ENCODE assay signal across 8 cellular contexts in genomic region chr9:6645153-6646027, GRCh38. TPM values are rescaled to one million over a fixed set of nuclear protein-coding genes. Genes with fewer than 3 reads are reported as not detected.
DNase-seq lines count a peak whose midpoint lies in the region; ATAC-seq, FAIRE-seq and TF ChIP-seq lines count a peak whose summit lies in the region.

Gene GLDC (minus strand): TSS chr9:6645729. CDS start chr9:6645499, 230 bp downstream.

- ATAC-seq in GM19397 (IDR thresholded peaks at IDR 0.05; ENCODE audit: unreplicated experiment) (peak; percentile 94), HG03460 (IDR thresholded peaks at IDR 0.05; ENCODE audit: unreplicated experiment) (peak; percentile 95)

- peak within 1 kb of the TSS; percentile 70 for H2AFZ ChIP-seq in astrocyte (ENCODE audit: low read depth, low read length)

- peak within 1 kb of the TSS; percentile 70 for H3K4me3 ChIP-seq in Caco-2 (ENCODE audit: low read depth, low read length)
- H3K4me3 ChIP-seq in astrocyte (ENCODE audit: insufficient read depth, low read depth, low read length), result peak within 1 kb of the TSS; percentile 51
- H3K4me3 ChIP-seq in iPS-11a (ENCODE audit: low read depth, low read length), result peak within 1 kb of the TSS; percentile 64
- H3K4me3 ChIP-seq in skeletal muscle cell (ENCODE audit: low read depth, low read length), result peak within 1 kb of the TSS; percentile 29

- H3K9ac ChIP-seq in astrocyte (ENCODE audit: low read length), result peak within 1 kb of the TSS; percentile 3

- H3K27me3 Mint-ChIP-seq in Caco-2 (ENCODE audit: insufficient read depth, unreplicated experiment) (no peaks in the 10 kb centered on the region), astrocyte (ENCODE audit: low read depth, unreplicated experiment) (peaks cover 18% of the 10 kb centered on the region)

- H3K36me3 Mint-ChIP-seq in Caco-2 (ENCODE audit: insufficient read depth, unreplicated experiment) (peaks cover 96% of the 10 kb centered on the region), astrocyte (ENCODE audit: low read depth, unreplicated experiment) (no peaks in the 10 kb centered on the region)

- H3K27me3 ChIP-seq in Caco-2 (replicated peaks; ENCODE audit: control insufficient read depth, insufficient read depth, low read length) (no peaks in the 10 kb centered on the region), astrocyte (ENCODE audit: insufficient read depth, low read length) (peaks cover 37% of the 10 kb centered on the region)

- TF ChIP-seq CTCF in Caco-2 (IDR thresholded peaks at IDR 0.05; ENCODE audit: insufficient read depth in 1 of 2, low read depth in 1 of 2, low read length in 1 of 2, severe bottlenecking in 1 of 2, unreplicated experiment in 1 of 2) (no peak), astrocyte (IDR thresholded peaks at IDR 0.05; ENCODE audit: insufficient read depth, low read depth, low read length) (no peak)

- H3K27ac Mint-ChIP-seq in Caco-2 (ENCODE audit: unreplicated experiment) (peak within 1 kb of the TSS; percentile 88), astrocyte (ENCODE audit: unreplicated experiment) (no peak within 1 kb of the TSS)

- H3K27ac ChIP-seq in astrocyte (ENCODE audit: low read depth, low read length), result no peak within 1 kb of the TSS

- BruUV-seq in Caco-2 (replicated peaks; lab: Mats Ljungman, UMichigan), result no TSS peak

- DNase-seq in Caco-2 (peak; percentile 91 to 94), RPMI7951 (ENCODE audit: low read depth) (peak; percentile 45), astrocyte (ENCODE audit: low read depth) (no peak), skeletal muscle cell (ENCODE audit: low read depth) (no peak), NCI-H1105 treated with DMSO at 0.1 percent for 48 hours (lab: John Stamatoyannopoulos, UW) (no peak)

- CTCF ChIA-PET in Caco-2 (lab: Charles Lee), result no interaction called here

- H3K9me3 Mint-ChIP-seq in Caco-2 (ENCODE audit: unreplicated experiment) (no peaks in the 10 kb centered on the region), astrocyte (ENCODE audit: unreplicated experiment) (no peaks in the 10 kb centered on the region)

- peaks cover 30% of the 10 kb centered on the region for H3K4me1 Mint-ChIP-seq in Caco-2 (ENCODE audit: low read depth, unreplicated experiment)
- H3K4me1 Mint-ChIP-seq in astrocyte (ENCODE audit: low read depth, unreplicated experiment), result peaks cover 14% of the 10 kb centered on the region

- no peaks in the 10 kb centered on the region for H3K79me2 ChIP-seq in astrocyte (ENCODE audit: insufficient read depth, low read length)

- H3K4me1 ChIP-seq in Caco-2, result peaks cover 32% of the 10 kb centered on the region
- H3K4me1 ChIP-seq in astrocyte (ENCODE audit: insufficient read depth, low read length), result peaks cover 2% of the 10 kb centered on the region

- H3K4me3 Mint-ChIP-seq in Caco-2 (ENCODE audit: unreplicated experiment), result peak within 1 kb of the TSS; percentile 92
- H3K4me3 Mint-ChIP-seq in astrocyte (ENCODE audit: unreplicated experiment), result peak within 1 kb of the TSS; percentile 85

- H3K36me3 ChIP-seq in Caco-2 (ENCODE audit: control insufficient read depth, insufficient read depth, low read length) (peaks cover 2% of the 10 kb centered on the region; the same call in 1 of the 2 replicates), astrocyte (ENCODE audit: insufficient read depth, low read length) (no peaks in the 10 kb centered on the region)

- POLR2A ChIA-PET in Caco-2 (lab: Charles Lee), result interaction anchor here (0.8 to 1.7 kb wide), 2 partner anchors 19 to 37 kb away, joined by 3 to 9 read pairs; no protein-coding TSS in a partner anchor

- intact Hi-C loops in Caco-2 (cut with micrococcal nuclease; ENCODE audit: unreplicated experiment), result loop anchor here (1.0 kb wide), 4 partner anchors 17 to 53 kb away; no protein-coding TSS in a partner anchor

- peak within 1 kb of the TSS; percentile 89 for H3K4me2 ChIP-seq in astrocyte (ENCODE audit: low read length)

- H4K20me1 ChIP-seq in astrocyte (ENCODE audit: insufficient read depth, low read length), result no peaks in the 10 kb centered on the region

- no peak for FAIRE-seq in astrocyte (lab: Jason Lieb, UNC)

- no peaks in the 10 kb centered on the region for H3K9me3 ChIP-seq in Caco-2
- no peaks in the 10 kb centered on the region for H3K9me3 ChIP-seq in astrocyte (ENCODE audit: insufficient read depth, low read depth, low read length)

RNA-seq across cellular contexts. Expression of gene GLDC, which starts in this region (rescaled TPM):
- total RNA-seq in Caco-2 (2022) (276 and 320 TPM in 2 replicates), astrocyte (2.4 and 8.9 TPM in 2 replicates)
- total RNA-seq in RPMI7951 (2014; rRNA removed; shearing (Covaris generic)), result 2.0 and 2.4 TPM in 2 replicates

Comparison
In these comparisons a context has a peak if more than half of its experiments do, and no peak if none do; other contexts are left out.
1. RNA of gene GLDC (total RNA-seq): 276 to 320 TPM in Caco-2; 2.4 to 8.9 TPM in astrocyte and 2.0 to 2.4 TPM in RPMI7951; every median in the first group is over 10 times any median in the second.
2. DNase-seq: peak in Caco-2 (2 of 2) and RPMI7951 (single experiment); none in astrocyte (single experiment), skeletal muscle cell (single experiment) and NCI-H1105 treated with DMSO at 0.1 percent for 48 hours (single experiment).
3. Peak in every context shown above with its lines, with median percentiles within 50 percentile points of each other: H3K4me3 ChIP-seq.